Comparison of ENCODE assay signal across 14 cellular contexts in genomic region chr7:116710764-116711452, GRCh38. TPM values are rescaled to one million over a fixed set of nuclear protein-coding genes. Genes with fewer than 3 reads are reported as not detected.
DNase-seq lines count a peak whose midpoint lies in the region; ATAC-seq, FAIRE-seq and TF ChIP-seq lines count a peak whose summit lies in the region.
"Had no signal": no experiment of that assay in that cellular context is flagged by ENCODE, and none has a peak within 500 bp of the region (broad histone marks: within the 10 kb centered on the region; RNA-seq: fewer than 3 reads in every experiment).

No MANE protein-coding gene starts in this region.

- no peak overlapping the region for H3K27ac Mint-ChIP-seq in activated naive CD8-positive, alpha-beta T cell treated with anti-CD3 and anti-CD28 coated beads, Interleukin-2, amount 50 U/mL, for 24 hours
- H3K27ac Mint-ChIP-seq: activated naive CD4-positive, alpha-beta T cell treated with anti-CD3 and anti-CD28 coated beads, Interleukin-2, amount 50 U/mL, for 72 hours had no signal

- peak overlapping the region; percentile 32 to 69 (median 63) for H3K27ac ChIP-seq in right lobe of liver
- H3K27ac ChIP-seq: esophagus muscularis mucosa, KMS-11, ovary had no signal

- H3K4me1 Mint-ChIP-seq in activated naive CD8-positive, alpha-beta T cell treated with anti-CD3 and anti-CD28 coated beads, Interleukin-2, amount 50 U/mL, for 24 hours = no peaks in the 10 kb centered on the region

- FAIRE-seq in RCC 7860 (lab: Jason Lieb, UNC) = peak; percentile 79
- FAIRE-seq: GM12878 had no signal

- no peak for TF ChIP-seq POLR2A in right lobe of liver (IDR thresholded peaks at IDR 0.05)

- H3K4me3 ChIP-seq in right lobe of liver = peak overlapping the region in 2 of 3 donors; percentile 5 to 17
- H3K4me3 ChIP-seq: esophagus muscularis mucosa, GM12878, ovary had no signal

- H3K27me3 ChIP-seq in right lobe of liver = no peaks in the 10 kb centered on the region
- H3K27me3 ChIP-seq: esophagus muscularis mucosa, ovary had no signal

- peaks cover 6% of the 10 kb centered on the region for H3K27me3 Mint-ChIP-seq in activated naive CD8-positive, alpha-beta T cell treated with anti-CD3 and anti-CD28 coated beads, Interleukin-2, amount 50 U/mL, for 24 hours

- no peaks in the 10 kb centered on the region for H3K36me3 Mint-ChIP-seq in activated naive CD8-positive, alpha-beta T cell treated with anti-CD3 and anti-CD28 coated beads, Interleukin-2, amount 50 U/mL, for 24 hours (ENCODE audit: low read depth)
- H3K36me3 Mint-ChIP-seq: activated naive CD4-positive, alpha-beta T cell treated with anti-CD3 and anti-CD28 coated beads, Interleukin-2, amount 50 U/mL, for 72 hours had no signal

- WGBS in right lobe of liver (ENCODE audit: insufficient coverage, low coverage, low lambda C conversion rate, missing lambda C conversion rate) = 27% methylated on average over 3 of the region's 3 CpGs

- no peaks in the 10 kb centered on the region for H3K9me3 ChIP-seq in right lobe of liver
- H3K9me3 ChIP-seq: esophagus muscularis mucosa, ovary had no signal

- intact Hi-C loops in right lobe of liver (cut with DNase I) = no loop called here

- ATAC-seq in right lobe of liver (peak; percentile 85 to 95 (median 92)), HG03439 (IDR thresholded peaks at IDR 0.05; ENCODE audit: unreplicated experiment) (no peak), omental fat pad (ENCODE audit: low FRiP score) (no peak)
- ATAC-seq in activated naive CD8-positive, alpha-beta T cell treated with anti-CD3 and anti-CD28 coated beads, Interleukin-2, amount 50 U/mL, for 24 hours = no peak
- ATAC-seq: GM12878 had no signal

- H3K4me3 Mint-ChIP-seq in activated naive CD8-positive, alpha-beta T cell treated with anti-CD3 and anti-CD28 coated beads, Interleukin-2, amount 50 U/mL, for 24 hours = no peak overlapping the region

- H3K4me1 ChIP-seq in right lobe of liver = peaks cover 0 to 32% (median 9%) of the 10 kb centered on the region in 4 donors

- DNase-seq in DMS153 treated with DMSO at 0.1 percent for 48 hours (lab: John Stamatoyannopoulos, UW; ENCODE audit: unreplicated experiment) (peak; percentile 92), NCI-H146 treated with DMSO at 0.1 percent for 48 hours (lab: John Stamatoyannopoulos, UW; ENCODE audit: unreplicated experiment) (peak; percentile 40), RCC 7860 (ENCODE audit: low spot score) (no peak), right lobe of liver (no peak), iPS-NIHi11 (ENCODE audit: low spot score) (no peak), omental fat pad (ENCODE audit: low spot score) (no peak)
- no peak for DNase-seq in activated naive CD8-positive, alpha-beta T cell treated with anti-CD3 and anti-CD28 coated beads, Interleukin-2, amount 50 U/mL, for 24 hours
- DNase-seq: NK-92 treated with Interleukin-12 subunit alpha and Interleukin-12 subunit beta, amount 100 ng/mL, for 24 hours; ovary had no signal

- H3K36me3 ChIP-seq in right lobe of liver = no peaks in the 10 kb centered on the region
- H3K36me3 ChIP-seq: esophagus muscularis mucosa, ovary had no signal

- TF ChIP-seq CTCF in right lobe of liver (IDR thresholded peaks at IDR 0.05) = no peak
- no peak for TF ChIP-seq CTCF in omental fat pad (IDR thresholded peaks at IDR 0.05)

- no peaks in the 10 kb centered on the region for H3K9me3 Mint-ChIP-seq in activated naive CD8-positive, alpha-beta T cell treated with anti-CD3 and anti-CD28 coated beads, Interleukin-2, amount 50 U/mL, for 24 hours
- H3K9me3 Mint-ChIP-seq: activated naive CD4-positive, alpha-beta T cell treated with anti-CD3 and anti-CD28 coated beads, Interleukin-2, amount 50 U/mL, for 72 hours had no signal

RNA-seq across cellular contexts. Expression of gene MET, which starts 38.9 kb away (rescaled TPM):
- total RNA-seq in right lobe of liver = 10 to 100 TPM; 32.9 to 45.2 (median 37.2) TPM
- 10 to 100 TPM; 24.9 to 92.4 (median 54.4) TPM for total RNA-seq in omental fat pad

Comparison
In these comparisons a context has a peak if more than half of its experiments do, and no peak if none do; other contexts are left out.
1. DNase-seq: peak in DMS153 treated with DMSO at 0.1 percent for 48 hours (single experiment) and NCI-H146 treated with DMSO at 0.1 percent for 48 hours (single experiment); none in RCC 7860 (single experiment), right lobe of liver (0 of 3), iPS-NIHi11 (single experiment), activated naive CD8-positive, alpha-beta T cell treated with anti-CD3 and anti-CD28 coated beads, Interleukin-2, amount 50 U/mL, for 24 hours (single experiment) and omental fat pad (single experiment).
2. ATAC-seq: peak in right lobe of liver (4 of 4); none in HG03439 (single experiment), activated naive CD8-positive, alpha-beta T cell treated with anti-CD3 and anti-CD28 coated beads, Interleukin-2, amount 50 U/mL, for 24 hours (single experiment) and omental fat pad (single experiment).